Comparison of ENCODE assay signal across 7 cellular contexts in genomic region chr4:48342559-48342878, GRCh38. TPM values are rescaled to one million over a fixed set of nuclear protein-coding genes. Genes with fewer than 3 reads are reported as not detected.
A peak's percentile ranks its signal among the peaks of the same experiment; 100 is the strongest.
DNase-seq lines count a peak whose midpoint lies in the region; ATAC-seq and TF ChIP-seq lines count a peak whose summit lies in the region.

No MANE protein-coding gene starts in this region.

- ATAC-seq in T-cell (replicated peaks in 1 of 4) (no peak), sciatic nerve (no peak), GM21360 (IDR thresholded peaks at IDR 0.05; ENCODE audit: unreplicated experiment) (no peak)

- H3K9me3 Mint-ChIP-seq in HFFc6 (no peaks in the 10 kb centered on the region), T-cell (no peaks in the 10 kb centered on the region), progenitor cell of endocrine pancreas (ENCODE audit: low read depth) (no peaks in the 10 kb centered on the region)

- CTCF ChIA-PET in T-cell (lab: Charles Lee): interaction anchor here (0.5 to 1.2 kb wide), 9 partner anchors 11 to 879 kb away, joined by 3 to 12 read pairs (median 4); partner anchors contain the start of gene COMMD8 (in 1 of the 2)

- intact Hi-C loops in sciatic nerve (cut with DNase I): no loop called here

- H3K27ac Mint-ChIP-seq in HFFc6: peak overlapping the region; percentile 91
- peak overlapping the region; percentile 73 to 88 for H3K27ac Mint-ChIP-seq in T-cell
- peak overlapping the region; percentile 96 for H3K27ac Mint-ChIP-seq in progenitor cell of endocrine pancreas

- H3K4me1 Mint-ChIP-seq in HFFc6 (ENCODE audit: low read depth) (peaks cover 73% of the 10 kb centered on the region), T-cell (peaks cover 53 to 59% (median 54%) of the 10 kb centered on the region in 3 donors), progenitor cell of endocrine pancreas (ENCODE audit: low read depth) (peaks cover 51% of the 10 kb centered on the region)

- TF ChIP-seq CTCF in HFFc6 (IDR thresholded peaks at IDR 0.05): no peak
- TF ChIP-seq CTCF in epithelial cell of esophagus (IDR thresholded peaks at IDR 0.05; ENCODE audit: insufficient read depth, low read depth, low read length, missing control alignments): no peak
- TF ChIP-seq CTCF in progenitor cell of endocrine pancreas (IDR thresholded peaks at IDR 0.05; ENCODE audit: unreplicated experiment): no peak

- POLR2A ChIA-PET in T-cell (lab: Charles Lee): interaction anchor here (0.5 to 0.8 kb wide), 6 partner anchors 9 to 504 kb away, joined by 3 to 5 read pairs (median 4); no protein-coding TSS in a partner anchor

- peak overlapping the region; percentile 100 for H3K4me3 Mint-ChIP-seq in HFFc6
- H3K4me3 Mint-ChIP-seq in T-cell: peak overlapping the region; percentile 94 to 96 (median 94)
- peak overlapping the region; percentile 98 for H3K4me3 Mint-ChIP-seq in progenitor cell of endocrine pancreas (ENCODE audit: low read depth)

- peak overlapping the region; percentile 97 for H3K4me3 ChIP-seq in epithelial cell of esophagus (ENCODE audit: low read length)

- peaks cover 4% of the 10 kb centered on the region; the same call in 1 of the 2 replicates for H3K27me3 Mint-ChIP-seq in HFFc6 (ENCODE audit: insufficient read depth)
- H3K27me3 Mint-ChIP-seq in T-cell: no peaks in the 10 kb centered on the region
- peaks cover 14% of the 10 kb centered on the region for H3K27me3 Mint-ChIP-seq in progenitor cell of endocrine pancreas

- H3K36me3 Mint-ChIP-seq in HFFc6 (ENCODE audit: low read depth) (peaks cover 6% of the 10 kb centered on the region), T-cell (peaks cover 3% of the 10 kb centered on the region), progenitor cell of endocrine pancreas (ENCODE audit: insufficient read depth) (no peaks in the 10 kb centered on the region)

- DNase-seq in HFFc6: no peak
- peak in 8 of 34 experiments; percentile 0 to 25 (median 2) for DNase-seq in T-cell
- DNase-seq in epithelial cell of esophagus (ENCODE audit: low read depth): no peak
- DNase-seq in progenitor cell of endocrine pancreas (ENCODE audit: low spot score, unreplicated experiment): no peak
- DNase-seq in sciatic nerve (ENCODE audit: low spot score): no peak
- no peak for DNase-seq in AG20443 (ENCODE audit: low spot score)

RNA-seq across cellular contexts. Expression of gene SLAIN2, which starts 1.2 kb away (rescaled TPM):
- 100 to 1,000 TPM in 5 of 6 experiments, 10 to 100 TPM in 1; 93.7 to 136 (median 114) TPM for total RNA-seq in HFFc6 (2021; fragmentation: NEBNext Ultra II Directional; extraction: Animal tissue kit (Norgen Biotek cat#: 25700))
- total RNA-seq in T-cell (10 to 100 TPM; 61.5 to 75.2 (median 70.5) TPM), progenitor cell of endocrine pancreas (54.5 and 55.2 TPM in 2 replicates), sciatic nerve (103 TPM)
